Comparison of ENCODE assay signal across 8 cellular contexts in genomic region chr17:44187131-44187899, GRCh38. TPM values are rescaled to one million over a fixed set of nuclear protein-coding genes. Genes with fewer than 3 reads are reported as not detected.
DNase-seq lines count a peak whose midpoint lies in the region; TF ChIP-seq lines count a peak whose summit lies in the region.

No MANE protein-coding gene starts in this region.

- peak overlapping the region; percentile 99 for H3K4me3 Mint-ChIP-seq in stimulated activated naive CD8-positive, alpha-beta T cell treated with anti-CD3 and anti-CD28 coated beads, Interleukin-15, Interleukin-2, amounts not matched to agents 100 ng/mL and 50 ng/mL, for 24 hours

- TF ChIP-seq CTCF in astrocyte of the cerebellum (IDR thresholded peaks at IDR 0.05; ENCODE audit: low read depth, low read length, missing control alignments) (no peak), GM20000 (IDR thresholded peaks at IDR 0.05; ENCODE audit: extremely low read depth, missing control alignments) (no peak)

- peak overlapping the region; percentile 94 for H3K27ac Mint-ChIP-seq in stimulated activated naive CD8-positive, alpha-beta T cell treated with anti-CD3 and anti-CD28 coated beads, Interleukin-15, Interleukin-2, amounts not matched to agents 100 ng/mL and 50 ng/mL, for 24 hours

- H3K36me3 Mint-ChIP-seq in stimulated activated naive CD8-positive, alpha-beta T cell treated with anti-CD3 and anti-CD28 coated beads, Interleukin-15, Interleukin-2, amounts not matched to agents 100 ng/mL and 50 ng/mL, for 24 hours (ENCODE audit: low read depth) = peaks cover 27% of the 10 kb centered on the region

- no peaks in the 10 kb centered on the region for H3K27me3 ChIP-seq in H7 (ENCODE audit: control insufficient read depth, insufficient read depth, low read length)

- H3K9me3 Mint-ChIP-seq in stimulated activated naive CD8-positive, alpha-beta T cell treated with anti-CD3 and anti-CD28 coated beads, Interleukin-15, Interleukin-2, amounts not matched to agents 100 ng/mL and 50 ng/mL, for 24 hours = no peaks in the 10 kb centered on the region

- DNase-seq in NCI-H446 (lab: John Stamatoyannopoulos, UW) (peak; percentile 57 to 74), NCI-H446 treated with DMSO at 0.1 percent for 48 hours (lab: John Stamatoyannopoulos, UW) (no peak), H7 (peak; percentile 94), MV-4-11 (lab: John Stamatoyannopoulos, UW) (peak; percentile 3), astrocyte of the cerebellum (ENCODE audit: low read depth) (peak; percentile 32), iPS-NIHi11 (ENCODE audit: low spot score) (peak; percentile 74), GM20000 (ENCODE audit: low spot score) (no peak)

- H3K36me3 ChIP-seq in H7 (replicated peaks; ENCODE audit: control insufficient read depth, insufficient read depth, low read length) = peaks cover 8% of the 10 kb centered on the region

- in situ Hi-C loops in astrocyte of the cerebellum (cut with HindIII; ENCODE audit: low sequenced_read_pairs) = no loop called here

- peaks cover 41% of the 10 kb centered on the region for H3K4me1 Mint-ChIP-seq in stimulated activated naive CD8-positive, alpha-beta T cell treated with anti-CD3 and anti-CD28 coated beads, Interleukin-15, Interleukin-2, amounts not matched to agents 100 ng/mL and 50 ng/mL, for 24 hours (ENCODE audit: low read depth)

- no peaks in the 10 kb centered on the region for H3K27me3 Mint-ChIP-seq in stimulated activated naive CD8-positive, alpha-beta T cell treated with anti-CD3 and anti-CD28 coated beads, Interleukin-15, Interleukin-2, amounts not matched to agents 100 ng/mL and 50 ng/mL, for 24 hours

- peak overlapping the region; percentile 83 for H3K4me3 ChIP-seq in H7 (ENCODE audit: insufficient read depth, low read depth, low read length)
- peak overlapping the region; percentile 99 for H3K4me3 ChIP-seq in astrocyte of the cerebellum (ENCODE audit: low read depth, low read length)

RNA-seq across cellular contexts. Expression of gene TMUB2, which starts 0.5 kb away (rescaled TPM):
- total RNA-seq in H7 (2014; rRNA removed; shearing (Covaris generic)) = 19.1 and 25.7 TPM in 2 replicates

RNA-seq across cellular contexts. Expression of gene ATXN7L3, which starts 12.4 kb away (rescaled TPM):
- total RNA-seq in H7 (2014; rRNA removed; shearing (Covaris generic)) = 80.6 and 83.4 TPM in 2 replicates

RNA-seq across cellular contexts. Expression of gene ASB16, which starts 16.8 kb away (rescaled TPM):
- total RNA-seq in H7 (2014; rRNA removed; shearing (Covaris generic)) = 0.17 TPM in 1 of 2 replicates, not detected in the other

RNA-seq across cellular contexts. Expression of gene UBTF, which starts 32.2 kb away (rescaled TPM):
- total RNA-seq in H7 (2014; rRNA removed; shearing (Covaris generic)) = 63.3 and 66.2 TPM in 2 replicates

RNA-seq across cellular contexts. Expression of gene HROB, which starts 45.6 kb away (rescaled TPM):
- 12.9 and 15.7 TPM in 2 replicates for total RNA-seq in H7 (2014; rRNA removed; shearing (Covaris generic))

Comparison
In these comparisons a context has a peak if more than half of its experiments do, and no peak if none do; other contexts are left out.
1. DNase-seq: peak in NCI-H446 (2 of 2), H7 (single experiment), MV-4-11 (single experiment), astrocyte of the cerebellum (single experiment) and iPS-NIHi11 (single experiment); none in NCI-H446 treated with DMSO at 0.1 percent for 48 hours (single experiment) and GM20000 (single experiment).